ENCODE assay signal across 15 cellular contexts in the genomic region with DNA sequence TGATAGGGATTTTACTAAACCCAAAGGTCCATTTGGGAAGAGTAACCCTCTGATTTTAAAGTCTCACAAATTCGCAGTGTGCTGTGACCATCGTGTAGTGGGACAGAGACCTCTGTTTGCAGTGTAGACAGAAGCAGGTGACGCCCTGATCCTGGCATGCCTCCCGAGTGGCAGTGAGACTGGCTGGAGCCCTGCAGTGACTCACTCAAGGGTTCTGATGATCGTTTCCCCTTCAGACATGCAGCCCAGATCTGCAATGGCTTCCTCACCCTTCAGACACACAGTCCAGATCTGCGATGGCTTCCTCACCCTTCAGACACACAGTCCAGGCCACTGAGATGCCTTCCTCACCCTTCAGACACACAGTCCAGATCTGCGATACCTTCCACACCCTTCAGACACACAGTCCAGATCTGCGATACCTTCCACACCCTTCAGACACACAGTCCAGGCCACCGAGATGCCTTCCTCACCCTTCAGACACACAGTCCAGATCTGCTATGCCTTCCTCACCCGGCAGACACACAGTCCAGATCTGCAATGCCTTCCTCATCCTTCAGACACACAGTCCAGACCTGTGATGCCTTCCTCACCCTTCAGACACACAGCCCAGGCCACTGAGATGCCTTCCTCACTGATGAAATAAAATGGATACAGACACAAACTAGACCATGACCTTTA.
A peak's percentile ranks its signal among the peaks of the same experiment; 100 is the strongest.
DNase-seq lines count a peak whose midpoint lies in the region; ATAC-seq and TF ChIP-seq lines count a peak whose summit lies in the region.
"Had no signal": no experiment of that assay in that cellular context is flagged by ENCODE, and none has a peak within 500 bp of the region (broad histone marks: within the 10 kb centered on the region; RNA-seq: fewer than 3 reads in every experiment).

No MANE protein-coding gene starts in this region.

- in situ Hi-C loops in brain microvascular endothelial cell (cut with HindIII; ENCODE audit: low pct_ligation_motif_present, low sequenced_read_pairs): no loop called here

- H3K4me3 ChIP-seq in brain microvascular endothelial cell (ENCODE audit: low read depth, low read length) (no peak overlapping the region), left lung (no peak overlapping the region)

- H3K27ac ChIP-seq in brain microvascular endothelial cell (no peak overlapping the region), left lung (peak overlapping the region in 1 of 2 donors; percentile 18)

- intact Hi-C loops in left lung (cut with DNase I): no loop called here
- intact Hi-C loops in activated naive CD4-positive, alpha-beta T cell treated with anti-CD3 and anti-CD28 coated beads for 36 hours (cut with micrococcal nuclease): no loop called here

- no peak for ATAC-seq in activated CD8-positive, alpha-beta memory T cell treated with anti-CD3 and anti-CD28 coated beads, Interleukin-2, amount 10 ng/mL, durations not matched to agents 7 days and 5 days
- peak; percentile 84 for ATAC-seq in left lung
- ATAC-seq in GM21737 (IDR thresholded peaks at IDR 0.05; ENCODE audit: unreplicated experiment): no peak

- peak; percentile 8 for DNase-seq in activated CD8-positive, alpha-beta memory T cell treated with anti-CD3 and anti-CD28 coated beads, Interleukin-2, amount 10 ng/mL, durations not matched to agents 7 days and 5 days
- DNase-seq in activated CD8-positive, alpha-beta memory T cell treated with anti-CD3 and anti-CD28 coated beads, Interleukin-2, amount 50 U/mL, for 48 hours: no peak
- peak; percentile 12 for DNase-seq in brain microvascular endothelial cell
- peak in 1 of 2 donors; percentile 67 for DNase-seq in left lung
- peak; percentile 42 for DNase-seq in ureter (ENCODE audit: low spot score)
- no peak for DNase-seq in activated naive CD4-positive, alpha-beta T cell treated with anti-CD3 and anti-CD28 coated beads for 36 hours
- DNase-seq in NCI-H2227 treated with DMSO at 0.1 percent for 48 hours (lab: John Stamatoyannopoulos, UW): no peak
- DNase-seq: activated CD4-positive, alpha-beta T cell treated with anti-CD3 and anti-CD28 coated beads for 4 hours; erythroblast; naive B cell; NCI-H187 treated with DMSO at 0.1 percent for 48 hours; SW 1271 had no signal

- no peak overlapping the region for H3K4me3 Mint-ChIP-seq in activated CD8-positive, alpha-beta memory T cell treated with anti-CD3 and anti-CD28 coated beads, Interleukin-2, amount 10 ng/mL, durations not matched to agents 7 days and 5 days
- no peak overlapping the region for H3K4me3 Mint-ChIP-seq in activated naive CD4-positive, alpha-beta T cell treated with anti-CD3 and anti-CD28 coated beads for 36 hours
- H3K4me3 Mint-ChIP-seq: activated T-helper 1 cell treated with anti-CD3 and anti-CD28 coated beads, Interleukin-12 subunit alpha, Interleukin-12 subunit beta, Interleukin-2, Interleukin-4 antibody, amounts not matched to agents 30 ng/mL and 10 ng/mL and 1 ng/mL, durations not matched to agents 14 hours and 24 hours and 36 hours; central memory CD8-positive, alpha-beta T cell had no signal

- CTCF ChIA-PET in activated CD8-positive, alpha-beta memory T cell treated with anti-CD3 and anti-CD28 coated beads, Interleukin-2, amount 10 ng/mL, durations not matched to agents 7 days and 5 days (lab: Charles Lee): no interaction called here
- CTCF ChIA-PET in activated naive CD4-positive, alpha-beta T cell treated with anti-CD3 and anti-CD28 coated beads for 36 hours (lab: Charles Lee): interaction anchor here (1.1 kb wide), 1 partner anchor 659 kb away, joined by 3 read pairs; no protein-coding TSS in a partner anchor

- H3K4me1 Mint-ChIP-seq in activated CD8-positive, alpha-beta memory T cell treated with anti-CD3 and anti-CD28 coated beads, Interleukin-2, amount 10 ng/mL, durations not matched to agents 7 days and 5 days: no peaks in the 10 kb centered on the region
- H3K4me1 Mint-ChIP-seq in activated naive CD4-positive, alpha-beta T cell treated with anti-CD3 and anti-CD28 coated beads for 36 hours (ENCODE audit: low read depth): no peaks in the 10 kb centered on the region
- H3K4me1 Mint-ChIP-seq: central memory CD8-positive, alpha-beta T cell had no signal

- no peak for TF ChIP-seq CTCF in brain microvascular endothelial cell (IDR thresholded peaks at IDR 0.05; ENCODE audit: low read depth, low read length, missing control alignments)
- TF ChIP-seq CTCF in left lung (IDR thresholded peaks at IDR 0.05): no peak

- no peak overlapping the region for H3K27ac Mint-ChIP-seq in activated CD8-positive, alpha-beta memory T cell treated with anti-CD3 and anti-CD28 coated beads, Interleukin-2, amount 10 ng/mL, durations not matched to agents 7 days and 5 days
- no peak overlapping the region for H3K27ac Mint-ChIP-seq in activated naive CD4-positive, alpha-beta T cell treated with anti-CD3 and anti-CD28 coated beads for 36 hours
- H3K27ac Mint-ChIP-seq: activated T-helper 1 cell treated with anti-CD3 and anti-CD28 coated beads, Interleukin-12 subunit alpha, Interleukin-12 subunit beta, Interleukin-2, Interleukin-4 antibody, amounts not matched to agents 30 ng/mL and 10 ng/mL and 1 ng/mL, durations not matched to agents 14 hours and 24 hours and 36 hours had no signal

- no peaks in the 10 kb centered on the region for H3K36me3 ChIP-seq in brain microvascular endothelial cell (replicated peaks)
- H3K36me3 ChIP-seq in left lung: peaks cover 0 to 98% of the 10 kb centered on the region in 2 donors

- H3K9me3 Mint-ChIP-seq in activated CD8-positive, alpha-beta memory T cell treated with anti-CD3 and anti-CD28 coated beads, Interleukin-2, amount 10 ng/mL, durations not matched to agents 7 days and 5 days (ENCODE audit: low read depth): no peaks in the 10 kb centered on the region
- no peaks in the 10 kb centered on the region for H3K9me3 Mint-ChIP-seq in activated naive CD4-positive, alpha-beta T cell treated with anti-CD3 and anti-CD28 coated beads for 36 hours
- H3K9me3 Mint-ChIP-seq: central memory CD8-positive, alpha-beta T cell had no signal

- H3K27me3 ChIP-seq in brain microvascular endothelial cell (replicated peaks) (no peaks in the 10 kb centered on the region), left lung (no peaks in the 10 kb centered on the region)

- no peaks in the 10 kb centered on the region for H3K27me3 Mint-ChIP-seq in activated CD8-positive, alpha-beta memory T cell treated with anti-CD3 and anti-CD28 coated beads, Interleukin-2, amount 10 ng/mL, durations not matched to agents 7 days and 5 days
- no peaks in the 10 kb centered on the region for H3K27me3 Mint-ChIP-seq in activated naive CD4-positive, alpha-beta T cell treated with anti-CD3 and anti-CD28 coated beads for 36 hours (ENCODE audit: low read depth)
- H3K27me3 Mint-ChIP-seq: central memory CD8-positive, alpha-beta T cell; naive B cell had no signal

- H3K36me3 Mint-ChIP-seq in activated CD8-positive, alpha-beta memory T cell treated with anti-CD3 and anti-CD28 coated beads, Interleukin-2, amount 10 ng/mL, durations not matched to agents 7 days and 5 days: peaks cover 33% of the 10 kb centered on the region
- peaks cover 47% of the 10 kb centered on the region for H3K36me3 Mint-ChIP-seq in activated naive CD4-positive, alpha-beta T cell treated with anti-CD3 and anti-CD28 coated beads for 36 hours (ENCODE audit: low read depth)

- H3K9me3 ChIP-seq in left lung: peaks cover 0 to 3% of the 10 kb centered on the region in 2 donors

- no peaks in the 10 kb centered on the region for H3K4me1 ChIP-seq in left lung

Comparison
In these comparisons a context has a peak if more than half of its experiments do, and no peak if none do; other contexts are left out.
1. DNase-seq: peak in activated CD8-positive, alpha-beta memory T cell treated with anti-CD3 and anti-CD28 coated beads, Interleukin-2, amount 10 ng/mL, durations not matched to agents 7 days and 5 days (single experiment), brain microvascular endothelial cell (single experiment) and ureter (single experiment); none in activated CD8-positive, alpha-beta memory T cell treated with anti-CD3 and anti-CD28 coated beads, Interleukin-2, amount 50 U/mL, for 48 hours (single experiment), activated naive CD4-positive, alpha-beta T cell treated with anti-CD3 and anti-CD28 coated beads for 36 hours (single experiment) and NCI-H2227 treated with DMSO at 0.1 percent for 48 hours (single experiment).